9 cellular contexts compared by ENCODE assay signal in genomic region chr1:110674337-110675059, GRCh38. TPM values are rescaled to one million over a fixed set of nuclear protein-coding genes. Genes with fewer than 3 reads are reported as not detected.
DNase-seq lines count a peak whose midpoint lies in the region; ATAC-seq, FAIRE-seq and TF ChIP-seq lines count a peak whose summit lies in the region.
"Had no signal": no experiment of that assay in that cellular context is flagged by ENCODE, and none has a peak within 500 bp of the region (broad histone marks: within the 10 kb centered on the region; RNA-seq: fewer than 3 reads in every experiment).

TSS of gene KCNA3 (minus strand) at chr1:110674940. CDS start at chr1:110674809, 131 bp downstream.

- H3K27ac ChIP-seq in astrocyte (ENCODE audit: low read depth, low read length), result no peak within 1 kb of the TSS

- peak; percentile 48 for ATAC-seq in HG02798 (IDR thresholded peaks at IDR 0.05; ENCODE audit: poor library complexity, unreplicated experiment)
- peak; percentile 35 to 59 (median 54) for ATAC-seq in T-cell (replicated peaks in 1 of 4)
- ATAC-seq in left lobe of liver, result peak; percentile 62
- no peak for ATAC-seq in HG03095 (IDR thresholded peaks at IDR 0.05; ENCODE audit: unreplicated experiment)

- H3K4me3 Mint-ChIP-seq in T-cell (peak within 1 kb of the TSS; percentile 93 to 100 (median 96)), astrocyte (ENCODE audit: unreplicated experiment) (peak within 1 kb of the TSS; percentile 79)

- H3K4me1 Mint-ChIP-seq in T-cell (peaks cover 37 to 61% (median 54%) of the 10 kb centered on the region in 3 donors), astrocyte (ENCODE audit: low read depth, unreplicated experiment) (peaks cover 2% of the 10 kb centered on the region)

- H3K36me3 ChIP-seq in astrocyte (ENCODE audit: insufficient read depth, low read length), result no peaks in the 10 kb centered on the region

- H3K27ac Mint-ChIP-seq in T-cell (peak within 1 kb of the TSS; percentile 94 to 100), astrocyte (ENCODE audit: unreplicated experiment) (no peak within 1 kb of the TSS)

- CTCF ChIA-PET in T-cell (lab: Charles Lee), result interaction anchor here in 1 of 2 donors (1.0 to 2.7 kb wide), 4 partner anchors 27 to 106 kb away, joined by 3 to 12 read pairs (median 4); no protein-coding TSS in a partner anchor

- peaks cover 47% of the 10 kb centered on the region for H3K27me3 ChIP-seq in astrocyte (ENCODE audit: insufficient read depth, low read length)

- H3K9ac ChIP-seq in astrocyte (ENCODE audit: low read length), result no peak within 1 kb of the TSS

- peak within 1 kb of the TSS; percentile 33 for H3K4me3 ChIP-seq in astrocyte (ENCODE audit: insufficient read depth, low read depth, low read length)

- H3K4me1 ChIP-seq in astrocyte (ENCODE audit: insufficient read depth, low read length), result no peaks in the 10 kb centered on the region

- H4K20me1 ChIP-seq in astrocyte (ENCODE audit: insufficient read depth, low read length), result no peaks in the 10 kb centered on the region

- H3K79me2 ChIP-seq in astrocyte (ENCODE audit: insufficient read depth, low read length), result no peaks in the 10 kb centered on the region

- H3K36me3 Mint-ChIP-seq in T-cell, result peaks cover 29% of the 10 kb centered on the region
- H3K36me3 Mint-ChIP-seq in astrocyte (ENCODE audit: low read depth, unreplicated experiment), result peaks cover 7% of the 10 kb centered on the region

- peak; percentile 51 for DNase-seq in COR-L47 (lab: John Stamatoyannopoulos, UW)
- DNase-seq in T-cell, result peak; percentile 35 to 72 (median 58)
- DNase-seq in astrocyte (ENCODE audit: low read depth), result no peak
- no peak for DNase-seq in left lobe of liver (ENCODE audit: low spot score)
- DNase-seq in stimulated activated CD4-positive, alpha-beta T cell treated with anti-CD3 and anti-CD28 coated beads, Interleukin-4, amount 100 ng/mL, for 4 hours, result peak; percentile 57 to 67
- DNase-seq in NCI-H226, result no peak

- FAIRE-seq in astrocyte (lab: Jason Lieb, UNC), result no peak

- H3K27me3 Mint-ChIP-seq in T-cell (no peaks in the 10 kb centered on the region), astrocyte (ENCODE audit: low read depth, unreplicated experiment) (peaks cover 78% of the 10 kb centered on the region)

- H3K9me3 Mint-ChIP-seq in T-cell, result no peaks in the 10 kb centered on the region
- H3K9me3 Mint-ChIP-seq in astrocyte (ENCODE audit: unreplicated experiment), result peaks cover 15% of the 10 kb centered on the region

- H3K9me3 ChIP-seq in astrocyte (ENCODE audit: insufficient read depth, low read depth, low read length), result peaks cover 12% of the 10 kb centered on the region

- H3K4me2 ChIP-seq in astrocyte (ENCODE audit: low read length), result peak within 1 kb of the TSS; percentile 76

- POLR2A ChIA-PET in T-cell (lab: Charles Lee), result no interaction called here

- no peak for TF ChIP-seq CTCF in astrocyte (IDR thresholded peaks at IDR 0.05; ENCODE audit: insufficient read depth, low read depth, low read length)

- peak within 1 kb of the TSS; percentile 56 for H2AFZ ChIP-seq in astrocyte (ENCODE audit: low read depth, low read length)

RNA-seq across cellular contexts. Expression of gene KCNA3, which starts in this region (rescaled TPM):
- 100 to 1,000 TPM; 101 to 125 (median 110) TPM for total RNA-seq in T-cell
- total RNA-seq in astrocyte, result 0.09 TPM in 1 of 2 replicates, not detected in the other
- total RNA-seq in left lobe of liver, result 0.43 TPM
- total RNA-seq: pulmonary artery endothelial cell had no signal

Comparison
In these comparisons a context has a peak if more than half of its experiments do, and no peak if none do; other contexts are left out.
1. RNA of gene KCNA3 (total RNA-seq): 101 to 125 TPM in T-cell; 0.43 TPM in left lobe of liver (single experiment) and 0.09 TPM in astrocyte; every median in the first group is over 10 times any median in the second.
2. Peak in ATAC-seq in left lobe of liver; RNA of the gene not detected or under 1 TPM.
3. DNase-seq: peak in COR-L47 (single experiment), T-cell (34 of 34) and stimulated activated CD4-positive, alpha-beta T cell treated with anti-CD3 and anti-CD28 coated beads, Interleukin-4, amount 100 ng/mL, for 4 hours (2 of 2); none in astrocyte (single experiment), left lobe of liver (single experiment) and NCI-H226 (single experiment).